Comparison of ENCODE assay signal across 22 cellular contexts in genomic region chr18:5173646-5174045, GRCh38. TPM values are rescaled to one million over a fixed set of nuclear protein-coding genes. Genes with fewer than 3 reads are reported as not detected.
"Had no signal": no experiment of that assay in that cellular context is flagged by ENCODE, and none has a peak within 500 bp of the region (broad histone marks: within the 10 kb centered on the region; RNA-seq: fewer than 3 reads in every experiment).

No MANE protein-coding gene starts in this region.

- ATAC-seq: HepG2 had no signal

- DNase-seq: IMR-90, Karpas-422, KG1, MG63, NCI-H1092, NCI-H1105 treated with DMSO at 0.1 percent for 48 hours, NCI-H1417 treated with DMSO at 0.1 percent for 48 hours, NCI-H146, NCI-H1694 treated with DMSO at 0.1 percent for 48 hours, NCI-H1930, NCI-H2081, NCI-H2107, NCI-H345, NCI-H446 treated with DMSO at 0.1 percent for 48 hours, NCI-H510A treated with DMSO at 0.1 percent for 48 hours, NCI-H526, Right ventricle myocardium superior, RPMI8226, SIG-M5 had no signal

RNA-seq across cellular contexts. Expression of gene AKAIN1, which starts 23.4 kb away (rescaled TPM):
- total RNA-seq: HepG2, HT1080, IMR-90, Right ventricle myocardium superior, SJSA1 had no signal
